Comparison of ENCODE assay signal across 1 cellular context in the genomic region with DNA sequence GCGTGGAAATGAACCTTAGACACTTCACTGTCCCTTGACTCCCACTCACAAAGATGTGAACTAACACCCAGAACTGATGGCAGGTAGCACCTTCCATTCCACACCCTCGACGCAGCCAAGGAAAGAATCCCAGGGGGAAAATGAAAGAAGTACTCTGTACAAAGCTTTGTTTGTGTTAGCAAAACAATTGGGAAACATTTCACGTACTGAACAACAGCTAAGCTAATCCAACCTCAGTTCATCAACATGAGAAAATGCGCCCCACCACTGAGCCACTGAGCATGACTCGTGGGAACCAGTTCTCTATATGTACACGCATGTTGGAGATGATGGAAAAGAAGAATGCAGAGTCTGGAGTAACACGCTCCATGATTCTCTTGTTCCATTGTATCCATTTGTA.
TF ChIP-seq lines count a peak whose summit lies in the region.

No MANE protein-coding gene starts in this region.

TF ChIP-seq in HEK293, 187 proteins besides CTCF, POLR2A, EP300 and RAD21 (continued from another document):
- TF ChIP-seq, protein P1, sequence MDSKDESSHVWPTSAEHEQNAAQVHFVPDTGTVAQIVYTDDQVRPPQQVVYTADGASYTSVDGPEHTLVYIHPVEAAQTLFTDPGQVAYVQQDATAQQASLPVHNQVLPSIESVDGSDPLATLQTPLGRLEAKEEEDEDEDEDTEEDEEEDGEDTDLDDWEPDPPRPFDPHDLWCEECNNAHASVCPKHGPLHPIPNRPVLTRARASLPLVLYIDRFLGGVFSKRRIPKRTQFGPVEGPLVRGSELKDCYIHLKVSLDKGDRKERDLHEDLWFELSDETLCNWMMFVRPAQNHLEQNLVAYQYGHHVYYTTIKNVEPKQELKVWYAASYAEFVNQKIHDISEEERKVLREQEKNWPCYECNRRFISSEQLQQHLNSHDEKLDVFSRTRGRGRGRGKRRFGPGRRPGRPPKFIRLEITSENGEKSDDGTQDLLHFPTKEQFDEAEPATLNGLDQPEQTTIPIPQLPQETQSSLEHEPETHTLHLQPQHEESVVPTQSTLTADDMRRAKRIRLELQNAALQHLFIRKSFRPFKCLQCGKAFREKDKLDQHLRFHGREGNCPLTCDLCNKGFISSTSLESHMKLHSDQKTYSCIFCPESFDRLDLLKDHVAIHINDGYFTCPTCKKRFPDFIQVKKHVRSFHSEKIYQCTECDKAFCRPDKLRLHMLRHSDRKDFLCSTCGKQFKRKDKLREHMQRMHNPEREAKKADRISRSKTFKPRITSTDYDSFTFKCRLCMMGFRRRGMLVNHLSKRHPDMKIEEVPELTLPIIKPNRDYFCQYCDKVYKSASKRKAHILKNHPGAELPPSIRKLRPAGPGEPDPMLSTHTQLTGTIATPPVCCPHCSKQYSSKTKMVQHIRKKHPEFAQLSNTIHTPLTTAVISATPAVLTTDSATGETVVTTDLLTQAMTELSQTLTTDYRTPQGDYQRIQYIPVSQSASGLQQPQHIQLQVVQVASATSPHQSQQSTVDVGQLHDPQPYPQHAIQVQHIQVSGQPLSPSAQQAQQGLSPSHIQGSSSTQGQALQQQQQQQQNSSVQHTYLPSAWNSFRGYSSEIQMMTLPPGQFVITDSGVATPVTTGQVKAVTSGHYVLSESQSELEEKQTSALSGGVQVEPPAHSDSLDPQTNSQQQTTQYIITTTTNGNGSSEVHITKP (tag by site-specific recombination; IDR thresholded peaks at IDR 0.05) = 0 out of 2 replicates have a peak, but pooled peaks have one; percentile 22
- TF ChIP-seq ZNF677 (tag by site-specific recombination; IDR thresholded peaks at IDR 0.05) (no peak), ZNF510 (tag by site-specific recombination; IDR thresholded peaks at IDR 0.05; ENCODE audit: insufficient replicate concordance) (no peak), ZNF366 (tag by site-specific recombination; conservative IDR thresholded peaks at IDR 0.05) (no peak)
- TF ChIP-seq, protein P2, sequence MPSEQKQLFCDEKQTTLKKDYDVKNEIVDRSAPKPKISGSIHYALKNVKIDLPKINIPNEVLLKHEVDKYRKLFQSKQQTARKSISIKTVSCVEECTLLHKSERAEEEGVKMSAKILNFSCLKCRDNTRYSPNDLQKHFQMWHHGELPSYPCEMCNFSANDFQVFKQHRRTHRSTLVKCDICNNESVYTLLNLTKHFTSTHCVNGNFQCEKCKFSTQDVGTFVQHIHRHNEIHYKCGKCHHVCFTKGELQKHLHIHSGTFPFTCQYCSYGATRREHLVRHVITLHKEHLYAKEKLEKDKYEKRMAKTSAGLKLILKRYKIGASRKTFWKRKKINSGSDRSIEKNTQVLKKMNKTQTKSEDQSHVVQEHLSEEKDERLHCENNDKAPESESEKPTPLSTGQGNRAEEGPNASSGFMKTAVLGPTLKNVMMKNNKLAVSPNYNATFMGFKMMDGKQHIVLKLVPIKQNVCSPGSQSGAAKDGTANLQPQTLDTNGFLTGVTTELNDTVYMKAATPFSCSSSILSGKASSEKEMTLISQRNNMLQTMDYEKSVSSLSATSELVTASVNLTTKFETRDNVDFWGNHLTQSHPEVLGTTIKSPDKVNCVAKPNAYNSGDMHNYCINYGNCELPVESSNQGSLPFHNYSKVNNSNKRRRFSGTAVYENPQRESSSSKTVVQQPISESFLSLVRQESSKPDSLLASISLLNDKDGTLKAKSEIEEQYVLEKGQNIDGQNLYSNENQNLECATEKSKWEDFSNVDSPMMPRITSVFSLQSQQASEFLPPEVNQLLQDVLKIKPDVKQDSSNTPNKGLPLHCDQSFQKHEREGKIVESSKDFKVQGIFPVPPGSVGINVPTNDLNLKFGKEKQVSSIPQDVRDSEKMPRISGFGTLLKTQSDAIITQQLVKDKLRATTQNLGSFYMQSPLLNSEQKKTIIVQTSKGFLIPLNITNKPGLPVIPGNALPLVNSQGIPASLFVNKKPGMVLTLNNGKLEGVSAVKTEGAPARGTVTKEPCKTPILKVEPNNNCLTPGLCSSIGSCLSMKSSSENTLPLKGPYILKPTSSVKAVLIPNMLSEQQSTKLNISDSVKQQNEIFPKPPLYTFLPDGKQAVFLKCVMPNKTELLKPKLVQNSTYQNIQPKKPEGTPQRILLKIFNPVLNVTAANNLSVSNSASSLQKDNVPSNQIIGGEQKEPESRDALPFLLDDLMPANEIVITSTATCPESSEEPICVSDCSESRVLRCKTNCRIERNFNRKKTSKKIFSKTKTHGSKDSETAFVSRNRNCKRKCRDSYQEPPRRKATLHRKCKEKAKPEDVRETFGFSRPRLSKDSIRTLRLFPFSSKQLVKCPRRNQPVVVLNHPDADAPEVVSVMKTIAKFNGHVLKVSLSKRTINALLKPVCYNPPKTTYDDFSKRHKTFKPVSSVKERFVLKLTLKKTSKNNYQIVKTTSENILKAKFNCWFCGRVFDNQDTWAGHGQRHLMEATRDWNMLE (tag by site-specific recombination; conservative IDR thresholded peaks at IDR 0.05; ENCODE audit: low read depth) = no peak
